8 cellular contexts compared by ENCODE assay signal in the genomic region with DNA sequence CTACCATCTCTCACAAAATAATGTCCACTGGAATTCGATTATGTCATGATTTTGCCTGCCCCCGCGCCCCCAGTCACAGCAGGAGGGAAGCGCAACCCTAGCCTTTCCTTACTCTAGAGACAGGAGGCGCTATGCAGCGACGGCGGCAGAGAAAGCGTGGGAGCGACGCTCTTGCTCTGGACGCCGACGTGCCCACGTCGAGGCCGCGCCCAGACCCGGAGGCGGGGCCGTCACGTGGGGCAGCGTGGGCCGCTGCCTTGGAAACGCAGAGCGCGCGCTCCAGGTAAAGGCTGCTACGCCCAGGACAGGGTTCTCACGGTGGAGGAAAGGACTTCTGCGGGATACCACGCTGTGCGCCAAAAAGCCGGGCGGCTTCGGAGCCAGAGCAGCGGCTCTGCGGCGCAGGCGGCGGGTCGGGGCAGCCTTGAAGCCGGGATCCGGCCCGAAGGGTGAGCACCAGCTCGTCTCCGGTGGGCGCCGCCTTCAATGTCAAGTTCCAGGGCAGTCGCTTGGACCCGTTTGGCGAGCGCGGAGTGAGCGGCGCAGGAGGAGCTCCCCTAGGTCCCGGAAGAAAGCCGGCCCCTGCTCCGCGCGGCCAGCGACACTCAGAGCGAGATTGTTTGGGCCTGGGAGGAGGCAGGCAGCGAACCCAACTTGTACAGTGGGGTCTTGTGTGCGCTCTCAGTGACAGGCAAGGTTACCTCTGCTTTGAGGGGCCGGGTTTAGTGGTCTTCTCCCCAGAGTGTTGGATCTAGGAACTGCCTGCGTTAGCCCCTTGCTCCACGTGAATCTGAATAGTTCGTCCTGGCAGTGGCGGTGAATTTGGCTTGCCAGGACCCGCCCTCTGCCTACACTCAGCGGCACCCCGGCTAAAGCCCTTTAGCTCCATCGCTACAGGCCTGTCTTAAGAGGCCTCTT.
DNase-seq lines count a peak whose midpoint lies in the region; ATAC-seq and TF ChIP-seq lines count a peak whose summit lies in the region.

No MANE protein-coding gene starts in this region.

- intact Hi-C loops in PC-9 (cut with micrococcal nuclease; ENCODE audit: unreplicated experiment) (loop anchor here (1.0 to 10.0 kb wide), 6 partner anchors 159 to 803 kb away; partner anchors contain the start of genes IL17D, MICU2 and ZDHHC20), esophagus squamous epithelium (cut with DNase I) (loop anchor here (5.0 kb wide), 1 partner anchor 179 kb away; no protein-coding TSS in a partner anchor)

- TSS peak; percentile 30 for BruUV-seq in PC-9 (replicated peaks; lab: Mats Ljungman, UMichigan)

- H3K9me2 ChIP-seq in PC-9 (ENCODE audit: insufficient read depth), result no peaks in the 10 kb centered on the region

- 0 to 4% methylated on average over 3 to 9 of the region's 74 CpGs for WGBS in esophagus squamous epithelium, 2 donors

- peak overlapping the region; percentile 92 for H3K4me2 ChIP-seq in PC-9

- H3K79me2 ChIP-seq in PC-9 (ENCODE audit: low read depth), result peaks cover 29% of the 10 kb centered on the region

- TF ChIP-seq CTCF in PC-9 (conservative IDR thresholded peaks at IDR 0.05) (peak; percentile 81), esophagus squamous epithelium (IDR thresholded peaks at IDR 0.05) (peak; percentile 90 to 96 (median 92))

- peak; percentile 93 for ATAC-seq in GM21717 (IDR thresholded peaks at IDR 0.05; ENCODE audit: unreplicated experiment)

- H3K36me3 ChIP-seq in PC-9 (ENCODE audit: low read depth), result no peaks in the 10 kb centered on the region
- peaks cover 0 to 4% (median 0%) of the 10 kb centered on the region in 3 donors for H3K36me3 ChIP-seq in esophagus squamous epithelium
- peaks cover 0 to 4% of the 10 kb centered on the region in 2 donors for H3K36me3 ChIP-seq in muscle layer of duodenum (ENCODE audit: control insufficient read depth in 1 of 2, insufficient read depth in 2 of 2, low read length in 2 of 2)

- H3K27me3 ChIP-seq in PC-9 (ENCODE audit: insufficient read depth, low read depth) (no peaks in the 10 kb centered on the region), esophagus squamous epithelium (no peaks in the 10 kb centered on the region), muscle layer of duodenum (ENCODE audit: low read depth, low read length) (no peaks in the 10 kb centered on the region)

- CTCF ChIA-PET in PC-9 (lab: Charles Lee), result interaction anchor here (0.5 to 1.9 kb wide), 4 partner anchors 113 to 343 kb away, joined by 3 to 10 read pairs (median 7); no protein-coding TSS in a partner anchor

- H4K20me1 ChIP-seq in PC-9 (ENCODE audit: insufficient read depth), result no peaks in the 10 kb centered on the region; the same call in 1 of the 2 replicates

- H3K27ac ChIP-seq in PC-9 (peak overlapping the region; percentile 69), esophagus squamous epithelium (peak overlapping the region; percentile 75 to 90 (median 86)), muscle layer of duodenum (ENCODE audit: low read length) (peak overlapping the region; percentile 72)

- peaks cover 15% of the 10 kb centered on the region; the same call in 1 of the 2 replicates for H3F3A ChIP-seq in PC-9 (ENCODE audit: insufficient read depth, low read depth)

- peaks cover 18% of the 10 kb centered on the region for H3K4me1 ChIP-seq in PC-9 (replicated peaks; ENCODE audit: insufficient read depth)
- peaks cover 0 to 33% (median 9%) of the 10 kb centered on the region in 3 donors for H3K4me1 ChIP-seq in esophagus squamous epithelium
- peaks cover 4 to 16% of the 10 kb centered on the region in 2 donors for H3K4me1 ChIP-seq in muscle layer of duodenum (ENCODE audit: control insufficient read depth in 1 of 2, insufficient read depth in 2 of 2, low read length in 2 of 2)

- H3K4me3 ChIP-seq in Jurkat, Clone E6-1 (ENCODE audit: low read length), result peak overlapping the region; percentile 88
- H3K4me3 ChIP-seq in PC-9 (peak overlapping the region; percentile 70), esophagus squamous epithelium (peak overlapping the region; percentile 65 to 99 (median 82)), muscle layer of duodenum (ENCODE audit: low read depth in 1 of 2, low read length in 2 of 2) (peak overlapping the region; percentile 89 to 99)

- peak in 2 of 4 donors; percentile 27 to 51 for TF ChIP-seq POLR2A in esophagus squamous epithelium (IDR thresholded peaks at IDR 0.05)

- peak overlapping the region; percentile 88 for H2AFZ ChIP-seq in PC-9

- POLR2A ChIA-PET in PC-9 (lab: Charles Lee; ENCODE audit: unreplicated experiment), result interaction anchor here (0.6 kb wide), 2 partner anchors 118 to 122 kb away, joined by 8 to 9 read pairs; partner anchors contain the start of genes MRPL57 and SKA3

- H3K9me3 ChIP-seq in PC-9 (ENCODE audit: insufficient read depth, low read depth) (no peaks in the 10 kb centered on the region), esophagus squamous epithelium (no peaks in the 10 kb centered on the region), muscle layer of duodenum (ENCODE audit: control insufficient read depth in 1 of 2, low read length in 2 of 2) (no peaks in the 10 kb centered on the region)

- DNase-seq in DMS79 (lab: John Stamatoyannopoulos, UW) (peak; percentile 61), PC-9 (peak; percentile 78 to 81), esophagus squamous epithelium (lab: John Stamatoyannopoulos, UW) (peak; percentile 20)
- DNase-seq in Jurkat, Clone E6-1 (ENCODE audit: low read depth, low spot score), result peak; percentile 88
- DNase-seq in activated T-cell treated with anti-CD3 and anti-CD28 coated beads, Interleukin-2, amount 50 U/mL, for 48 hours, result peak; percentile 88 to 91
- peak; percentile 65 for DNase-seq in stimulated activated CD8-positive, alpha-beta memory T cell treated with anti-CD3 and anti-CD28 coated beads, Interleukin-7, amount 100 ng/mL, for 24 hours (ENCODE audit: low read depth)

Comparison
In these comparisons a context has a peak if more than half of its experiments do, and no peak if none do; other contexts are left out.
1. Peak in every context shown above with its lines: DNase-seq, ATAC-seq, H3K4me3 ChIP-seq and H3K27ac ChIP-seq.
2. DNase-seq: peak in every context shown above with its lines; median percentile 90 in activated T-cell treated with anti-CD3 and anti-CD28 coated beads, Interleukin-2, amount 50 U/mL, for 48 hours; 88 in Jurkat, Clone E6-1; 80 in PC-9; 65 in stimulated activated CD8-positive, alpha-beta memory T cell treated with anti-CD3 and anti-CD28 coated beads, Interleukin-7, amount 100 ng/mL, for 24 hours; 61 in DMS79; 20 in esophagus squamous epithelium.